Comparison of ENCODE assay signal across 9 cellular contexts in the genomic region with DNA sequence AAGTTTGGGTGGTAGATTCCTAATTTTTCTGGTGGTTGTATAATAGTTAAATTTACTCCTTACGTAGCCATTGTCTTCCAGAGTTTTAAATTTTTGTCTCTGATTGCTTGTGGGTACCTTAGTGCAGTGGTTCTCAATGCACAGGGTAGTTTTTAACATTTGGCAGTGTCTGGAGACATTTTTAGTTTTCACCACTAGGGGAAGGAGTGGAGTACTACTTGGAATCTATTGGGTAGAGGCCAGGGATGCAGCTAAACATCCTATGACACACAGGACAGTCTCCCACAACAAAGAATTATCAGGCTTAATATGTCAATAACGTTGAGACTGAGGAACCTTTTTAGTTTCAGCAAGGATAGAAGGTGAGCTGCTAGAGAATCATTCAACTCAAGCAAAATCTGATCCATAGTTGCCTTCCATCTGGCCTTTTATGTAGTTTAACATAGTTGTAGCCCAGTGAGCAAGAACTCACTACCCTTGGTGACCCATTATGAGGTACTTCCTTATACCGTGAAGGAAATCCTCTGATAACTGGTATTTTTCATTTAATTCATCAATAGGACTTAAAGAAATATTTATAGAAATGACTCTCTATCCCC. TPM values are rescaled to one million over a fixed set of nuclear protein-coding genes. Genes with fewer than 3 reads are reported as not detected.
DNase-seq lines count a peak whose midpoint lies in the region; ATAC-seq and TF ChIP-seq lines count a peak whose summit lies in the region.
"Had no signal": no experiment of that assay in that cellular context is flagged by ENCODE, and none has a peak within 500 bp of the region (broad histone marks: within the 10 kb centered on the region; RNA-seq: fewer than 3 reads in every experiment).

No MANE protein-coding gene starts in this region.

- H3K9me3 ChIP-seq in AG04450 (ENCODE audit: control insufficient read depth, insufficient read depth, low read length): no peaks in the 10 kb centered on the region

- DNase-seq in AG04450 (ENCODE audit: low read depth, low spot score) (peak; percentile 4), SK-N-DZ (ENCODE audit: low spot score) (peak; percentile 37), glomerular endothelial cell (ENCODE audit: extremely low read depth, low read depth, low spot score) (peak; percentile 5), DMS79 (lab: John Stamatoyannopoulos, UW) (no peak), islet precursor cell (no peak), NOMO-1 (lab: John Stamatoyannopoulos, UW; ENCODE audit: unreplicated experiment in 2 of 2) (no peak)

- POLR2A ChIA-PET in AG04450 (lab: Yijun Ruan, JAX): no interaction called here

- H3K4me3 ChIP-seq in AG04450 (ENCODE audit: low read depth, low read length): no peak overlapping the region

- TF ChIP-seq CTCF in AG04450 (IDR thresholded peaks at IDR 0.05; ENCODE audit: low read depth, low read length) (peak; percentile 63), GM12872 (IDR thresholded peaks at IDR 0.05; ENCODE audit: insufficient read depth, low read depth, low read length) (peak; percentile 64)

- CTCF ChIA-PET in AG04450 (lab: Charles Lee): interaction anchor here (0.7 to 2.4 kb wide), 14 partner anchors 9 to 213 kb away, joined by 3 to 9 read pairs (median 6); a partner anchor contains a TSS

- H3K27me3 ChIP-seq in AG04450 (ENCODE audit: control insufficient read depth, insufficient read depth, low read length): no peaks in the 10 kb centered on the region

- peak; percentile 83 for ATAC-seq in HG03103 (IDR thresholded peaks at IDR 0.05; ENCODE audit: low read depth, unreplicated experiment)

- H3K27ac ChIP-seq in AG04450 (ENCODE audit: low read depth, low read length): no peak overlapping the region

RNA-seq across cellular contexts. Expression of a gene that starts 8.6 kb away (rescaled TPM):
- polyA plus RNA-seq in AG04450 (2011; rRNA removed): not detected in 2 replicates
- polyA minus RNA-seq in AG04450 (2011; rRNA and poly(A)+ RNA removed): not detected in 2 replicates
- not detected in 2 replicates for polyA plus RNA-seq in SK-N-DZ (2014; cell fraction: cytosol; rRNA removed)
- 0.25 TPM in 1 of 2 replicates, not detected in the other for polyA plus RNA-seq in SK-N-DZ (2014; cell fraction: nucleus; rRNA removed)
- not detected in 2 replicates for total RNA-seq in glomerular endothelial cell
- total RNA-seq: mononuclear cell had no signal

RNA-seq across cellular contexts. Expression of a gene that starts 25.7 kb away (rescaled TPM):
- polyA plus RNA-seq in AG04450 (2011; rRNA removed): 3.4 and 4.0 TPM in 2 replicates
- polyA minus RNA-seq in AG04450 (2011; rRNA and poly(A)+ RNA removed): 2.4 and 2.6 TPM in 2 replicates
- polyA plus RNA-seq in SK-N-DZ (2014; cell fraction: cytosol; rRNA removed): 5.8 and 6.1 TPM in 2 replicates
- polyA plus RNA-seq in SK-N-DZ (2014; cell fraction: nucleus; rRNA removed): 2.7 and 3.7 TPM in 2 replicates
- total RNA-seq in glomerular endothelial cell: 2.5 and 2.6 TPM in 2 replicates

RNA-seq across cellular contexts. Expression of a gene that starts 25.9 kb away (rescaled TPM):
- polyA plus RNA-seq in AG04450 (2011; rRNA removed): 7.5 and 7.7 TPM in 2 replicates
- polyA minus RNA-seq in AG04450 (2011; rRNA and poly(A)+ RNA removed): 10.3 and 12.8 TPM in 2 replicates
- polyA plus RNA-seq in SK-N-DZ (2014; cell fraction: cytosol; rRNA removed): 8.4 and 11.1 TPM in 2 replicates
- polyA plus RNA-seq in SK-N-DZ (2014; cell fraction: nucleus; rRNA removed): 7.0 and 10.7 TPM in 2 replicates
- 5.7 and 12.6 TPM in 2 replicates for total RNA-seq in glomerular endothelial cell

RNA-seq across cellular contexts. Expression of a gene that starts 57.1 kb away (rescaled TPM):
- polyA plus RNA-seq in AG04450 (2011; rRNA removed): 4.4 and 6.3 TPM in 2 replicates
- 2.7 and 2.9 TPM in 2 replicates for polyA minus RNA-seq in AG04450 (2011; rRNA and poly(A)+ RNA removed)
- polyA plus RNA-seq in SK-N-DZ (2014; cell fraction: cytosol; rRNA removed): 10.2 and 10.4 TPM in 2 replicates
- polyA plus RNA-seq in SK-N-DZ (2014; cell fraction: nucleus; rRNA removed): 9.7 and 12.2 TPM in 2 replicates
- 6.3 and 6.6 TPM in 2 replicates for total RNA-seq in glomerular endothelial cell

Comparison
In these comparisons a context has a peak if more than half of its experiments do, and no peak if none do; other contexts are left out.
1. DNase-seq: peak in AG04450 (single experiment), SK-N-DZ (single experiment) and glomerular endothelial cell (single experiment); none in DMS79 (single experiment), islet precursor cell (single experiment) and NOMO-1 (0 of 2).